Comparison of ENCODE assay signal across 14 cellular contexts in genomic region chr1:236175642-236176336, GRCh38. TPM values are rescaled to one million over a fixed set of nuclear protein-coding genes. Genes with fewer than 3 reads are reported as not detected.
DNase-seq lines count a peak whose midpoint lies in the region; ATAC-seq, FAIRE-seq and TF ChIP-seq lines count a peak whose summit lies in the region.
"Had no signal": no experiment of that assay in that cellular context is flagged by ENCODE, and none has a peak within 500 bp of the region (broad histone marks: within the 10 kb centered on the region; RNA-seq: fewer than 3 reads in every experiment).

No MANE protein-coding gene starts in this region.

- ATAC-seq in GM19463 (IDR thresholded peaks at IDR 0.05; ENCODE audit: unreplicated experiment) (peak; percentile 77), HG03025 (IDR thresholded peaks at IDR 0.05; ENCODE audit: low FRiP score, unreplicated experiment) (peak; percentile 66), left ventricle myocardium superior (no peak)
- no peak for ATAC-seq in central memory CD8-positive, alpha-beta T cell (replicated peaks; ENCODE audit: extremely low read depth, poor library complexity, severe bottlenecking)

- H3K9me3 Mint-ChIP-seq in central memory CD8-positive, alpha-beta T cell = no peaks in the 10 kb centered on the region

- FAIRE-seq in GM12891 (lab: Jason Lieb, UNC) = peak; percentile 81
- FAIRE-seq: keratinocyte had no signal

- H3K4me1 ChIP-seq in vagina = no peaks in the 10 kb centered on the region

- H3K36me3 Mint-ChIP-seq in central memory CD8-positive, alpha-beta T cell (ENCODE audit: insufficient read depth) = peaks cover 27% of the 10 kb centered on the region

- no peaks in the 10 kb centered on the region for H3K27me3 Mint-ChIP-seq in central memory CD8-positive, alpha-beta T cell

- no peak for DNase-seq in GM12891 (ENCODE audit: insufficient read length, low spot score)
- DNase-seq in central memory CD8-positive, alpha-beta T cell (ENCODE audit: low spot score in 2 of 2) = no peak
- no peak for DNase-seq in vagina (ENCODE audit: extremely low spot score in 2 of 2)
- no peak for DNase-seq in NCI-H748 (lab: John Stamatoyannopoulos, UW; ENCODE audit: unreplicated experiment)
- no peak for DNase-seq in activated CD4-positive, alpha-beta T cell treated with anti-CD3 and anti-CD28 coated beads, Interleukin-2, amount 50 U/mL, for 1 hour
- no peak for DNase-seq in left ventricle myocardium superior
- DNase-seq: NCI-H146; PC-9; stimulated activated CD4-positive, alpha-beta T cell treated with anti-CD3 and anti-CD28 coated beads, Interleukin-4, amount 100 ng/mL, for 1 hour; substantia nigra had no signal

- no peaks in the 10 kb centered on the region for H3K27me3 ChIP-seq in vagina
- H3K27me3 ChIP-seq: cardiac muscle cell had no signal

- H3K36me3 ChIP-seq in vagina = peaks cover 0 to 2% of the 10 kb centered on the region in 2 donors
- H3K36me3 ChIP-seq: cardiac muscle cell had no signal

- H3K4me3 ChIP-seq in vagina = no peak overlapping the region
- H3K4me3 ChIP-seq: cardiac muscle cell, PC-9 had no signal

- no peak overlapping the region for H3K27ac ChIP-seq in vagina
- H3K27ac ChIP-seq: cardiac muscle cell, PC-9 had no signal

- H3K9me3 ChIP-seq in vagina = no peaks in the 10 kb centered on the region

- no peak for TF ChIP-seq CTCF in vagina (IDR thresholded peaks at IDR 0.05)

- no peak overlapping the region for H3K4me3 Mint-ChIP-seq in central memory CD8-positive, alpha-beta T cell

- intact Hi-C loops in vagina (cut with DNase I) = no loop called here
- intact Hi-C loops in left ventricle myocardium superior (cut with micrococcal nuclease) = no loop called here

- peaks cover 20% of the 10 kb centered on the region for H3K4me1 Mint-ChIP-seq in central memory CD8-positive, alpha-beta T cell

- H3K27ac Mint-ChIP-seq in central memory CD8-positive, alpha-beta T cell (ENCODE audit: low read depth) = peak overlapping the region; percentile 63

- no peak for TF ChIP-seq POLR2A in GM12891 (IDR thresholded peaks at IDR 0.05; ENCODE audit: low read depth, low read length)
- no peak for TF ChIP-seq POLR2A in vagina (IDR thresholded peaks at IDR 0.05)

TF ChIP-seq in GM12891, 5 proteins besides CTCF, POLR2A, EP300 and RAD21:
- TF ChIP-seq SPI1 (IDR thresholded peaks at IDR 0.05; ENCODE audit: low read depth, low read length) (no peak), POU2F2 (IDR thresholded peaks at IDR 0.05; ENCODE audit: low read depth, low read length) (peak; percentile 72), PAX5 (IDR thresholded peaks at IDR 0.05; ENCODE audit: insufficient read depth, low read length, severe bottlenecking) (no peak), TAF1 (IDR thresholded peaks at IDR 0.05; ENCODE audit: low read depth, low read length) (no peak), POLR2AphosphoS5 (IDR thresholded peaks at IDR 0.05; ENCODE audit: low read depth, low read length) (peak; percentile 73)

RNA-seq across cellular contexts. Expression of gene GPR137B, which starts 33.5 kb away (rescaled TPM):
- polyA plus RNA-seq in GM12891 (2012; ENCODE audit: low read depth, missing spikeins) = 13.7 TPM
- 38.8 TPM for total RNA-seq in vagina
- total RNA-seq in left ventricle myocardium superior = 31.6 TPM
- total RNA-seq: PC-9 had no signal

Comparison
In these comparisons a context has a peak if more than half of its experiments do, and no peak if none do; other contexts are left out.
1. ATAC-seq: peak in GM19463 (single experiment) and HG03025 (single experiment); none in central memory CD8-positive, alpha-beta T cell (single experiment) and left ventricle myocardium superior (single experiment).